Comparison of ENCODE assay signal across 9 cellular contexts in genomic region chr20:48329676-48330644, GRCh38.
DNase-seq lines count a peak whose midpoint lies in the region; FAIRE-seq and TF ChIP-seq lines count a peak whose summit lies in the region.
"Had no signal": no experiment of that assay in that cellular context is flagged by ENCODE, and none has a peak within 500 bp of the region (broad histone marks: within the 10 kb centered on the region; RNA-seq: fewer than 3 reads in every experiment).

No MANE protein-coding gene starts in this region.

- intact Hi-C loops in Caco-2 (cut with micrococcal nuclease; ENCODE audit: unreplicated experiment): loop anchor here (1.0 to 10.0 kb wide), 2 partner anchors 295 to 544 kb away; no protein-coding TSS in a partner anchor

- H3K4me3 ChIP-seq in Caco-2 (ENCODE audit: low read depth, low read length) (no peak overlapping the region), SU-DHL-6 (ENCODE audit: insufficient read depth, low read length, poor library complexity, severe bottlenecking) (no peak overlapping the region), keratinocyte (ENCODE audit: control insufficient read depth in 2 of 3, extremely low read depth in 1 of 3, insufficient read depth in 2 of 3, low read depth in 1 of 3, low read length in 3 of 3) (no peak overlapping the region), Peyer's patch (no peak overlapping the region)

- no peaks in the 10 kb centered on the region for H3K79me2 ChIP-seq in SU-DHL-6 (ENCODE audit: insufficient read depth, low read length)
- no peaks in the 10 kb centered on the region for H3K79me2 ChIP-seq in keratinocyte (ENCODE audit: control insufficient read depth, insufficient read depth, low read length)

- H3K4me3 Mint-ChIP-seq in Caco-2 (ENCODE audit: unreplicated experiment): no peak overlapping the region

- CTCF ChIA-PET in Caco-2 (lab: Charles Lee) (interaction anchor here (0.5 to 1.5 kb wide), 8 partner anchors 33 to 665 kb away, joined by 3 to 14 read pairs (median 4); no protein-coding TSS in a partner anchor), HEK293T (lab: Yijun Ruan, JAX) (interaction anchor here (1.2 kb wide), 1 partner anchor 9 kb away, joined by 3 read pairs; no protein-coding TSS in a partner anchor)

- H3K4me1 ChIP-seq in Caco-2 (peaks cover 27% of the 10 kb centered on the region), keratinocyte (ENCODE audit: control insufficient read depth, extremely low read depth, insufficient read depth, low read length) (no peaks in the 10 kb centered on the region), Peyer's patch (no peaks in the 10 kb centered on the region)

- H3K9ac ChIP-seq in SU-DHL-6 (ENCODE audit: low read length) (no peak overlapping the region), keratinocyte (ENCODE audit: control insufficient read depth, extremely low read depth, insufficient read depth, low read length) (no peak overlapping the region)

- no peaks in the 10 kb centered on the region for H3K27me3 ChIP-seq in Caco-2 (replicated peaks; ENCODE audit: control insufficient read depth, insufficient read depth, low read length)
- no peaks in the 10 kb centered on the region for H3K27me3 ChIP-seq in SU-DHL-6 (ENCODE audit: low read length)
- peaks cover 23% of the 10 kb centered on the region for H3K27me3 ChIP-seq in keratinocyte (ENCODE audit: control insufficient read depth, extremely low read depth, insufficient read depth, low read length)
- no peaks in the 10 kb centered on the region for H3K27me3 ChIP-seq in Peyer's patch

- H3F3A ChIP-seq in SU-DHL-6 (ENCODE audit: insufficient read depth): no peaks in the 10 kb centered on the region

- no peaks in the 10 kb centered on the region for H3K9me3 Mint-ChIP-seq in Caco-2 (ENCODE audit: unreplicated experiment)

- DNase-seq in Caco-2: peak; percentile 73 to 76
- peak; percentile 51 for DNase-seq in HEK293T (ENCODE audit: extremely low spot score)
- DNase-seq in keratinocyte (ENCODE audit: low read depth, low spot score): no peak
- no peak for DNase-seq in Peyer's patch
- no peak for DNase-seq in effector CD8-positive, alpha-beta T cell (lab: John Stamatoyannopoulos, UW)
- no peak for DNase-seq in NCI-H2029 (lab: John Stamatoyannopoulos, UW)
- DNase-seq in mesenteric fat pad (ENCODE audit: low spot score): no peak
- DNase-seq: activated T-cell treated with anti-CD3 and anti-CD28 coated beads, Interleukin-2, amount 50 U/mL, for 1 hour had no signal

- H3K27me3 Mint-ChIP-seq in Caco-2 (ENCODE audit: insufficient read depth, unreplicated experiment): no peaks in the 10 kb centered on the region

- TF ChIP-seq CTCF in Caco-2 (IDR thresholded peaks at IDR 0.05; ENCODE audit: insufficient read depth in 1 of 2, low read depth in 1 of 2, low read length in 1 of 2, severe bottlenecking in 1 of 2, unreplicated experiment in 1 of 2) (peak; percentile 82), SU-DHL-6 (IDR thresholded peaks at IDR 0.05; ENCODE audit: insufficient read depth, low read length, poor library complexity, severe bottlenecking) (peak; percentile 26), keratinocyte (optimal IDR thresholded peaks at IDR 0.05 in 1 of 3, IDR thresholded peaks at IDR 0.05 in 1 of 3, conservative IDR thresholded peaks at IDR 0.05 in 1 of 3; ENCODE audit: extremely low read depth in 1 of 3, insufficient read depth in 2 of 3, low read length in 3 of 3) (peak in 2 of 3 experiments; percentile 13 to 22), Peyer's patch (IDR thresholded peaks at IDR 0.05) (peak in 3 of 6 experiments; percentile 18 to 24 (median 22))

- no peaks in the 10 kb centered on the region for H3K36me3 Mint-ChIP-seq in Caco-2 (ENCODE audit: insufficient read depth, unreplicated experiment)

- POLR2A ChIA-PET in Caco-2 (lab: Charles Lee): no interaction called here
- POLR2A ChIA-PET in HEK293T (lab: Yijun Ruan, JAX): no interaction called here

- H3K36me3 ChIP-seq in Caco-2 (ENCODE audit: control insufficient read depth, insufficient read depth, low read length): no peaks in the 10 kb centered on the region
- H3K36me3 ChIP-seq in SU-DHL-6 (ENCODE audit: low read length): no peaks in the 10 kb centered on the region
- H3K36me3 ChIP-seq in keratinocyte (ENCODE audit: control insufficient read depth in 2 of 2, extremely low read depth in 1 of 2, insufficient read depth in 2 of 2, low read length in 2 of 2): no peaks in the 10 kb centered on the region
- no peaks in the 10 kb centered on the region for H3K36me3 ChIP-seq in Peyer's patch

- no peaks in the 10 kb centered on the region for H3K9me1 ChIP-seq in keratinocyte (ENCODE audit: control insufficient read depth, extremely low read depth, insufficient read depth, low read length)

- H3K9me3 ChIP-seq in Caco-2: no peaks in the 10 kb centered on the region
- H3K9me3 ChIP-seq in SU-DHL-6 (ENCODE audit: insufficient read depth, low read length): no peaks in the 10 kb centered on the region
- H3K9me3 ChIP-seq in keratinocyte (ENCODE audit: control insufficient read depth, low read depth, low read length): no peaks in the 10 kb centered on the region
- no peaks in the 10 kb centered on the region for H3K9me3 ChIP-seq in Peyer's patch

- BruUV-seq in Caco-2 (replicated peaks; lab: Mats Ljungman, UMichigan): no TSS peak

- H3K27ac ChIP-seq in SU-DHL-6 (ENCODE audit: low read depth, low read length): no peak overlapping the region
- H3K27ac ChIP-seq in keratinocyte (ENCODE audit: control insufficient read depth, insufficient read depth, low read length): no peak overlapping the region
- H3K27ac ChIP-seq in Peyer's patch: no peak overlapping the region

- no peak for FAIRE-seq in keratinocyte (lab: Jason Lieb, UNC)

- H2AFZ ChIP-seq in SU-DHL-6 (ENCODE audit: low read depth, low read length, severe bottlenecking): no peak overlapping the region
- no peak overlapping the region for H2AFZ ChIP-seq in keratinocyte (ENCODE audit: control insufficient read depth, low read length)

- no peak for TF ChIP-seq POLR2A in Peyer's patch (IDR thresholded peaks at IDR 0.05)

- H3K9me2 ChIP-seq in SU-DHL-6 (replicated peaks; ENCODE audit: insufficient read depth, low read length): no peaks in the 10 kb centered on the region

- H4K20me1 ChIP-seq in SU-DHL-6 (ENCODE audit: low read depth, low read length): no peaks in the 10 kb centered on the region
- H4K20me1 ChIP-seq in keratinocyte (ENCODE audit: control insufficient read depth, extremely low read depth, insufficient read depth, low read length): no peaks in the 10 kb centered on the region

- no peak overlapping the region for H3K27ac Mint-ChIP-seq in Caco-2 (ENCODE audit: unreplicated experiment)

- peaks cover 38% of the 10 kb centered on the region for H3K4me1 Mint-ChIP-seq in Caco-2 (ENCODE audit: low read depth, unreplicated experiment)

- dilution Hi-C loops in keratinocyte (cut with MboI; ENCODE audit: extremely low pct_ligation_motif_present, low sequenced_read_pairs): no loop called here

- H3K4me2 ChIP-seq in SU-DHL-6 (ENCODE audit: low read depth, low read length, poor library complexity, severe bottlenecking) (no peak overlapping the region), keratinocyte (ENCODE audit: control insufficient read depth, extremely low read depth, insufficient read depth, low read depth, low read length) (no peak overlapping the region)

TF ChIP-seq in HEK293T, 16 proteins besides CTCF, POLR2A, EP300 and RAD21:
- TF ChIP-seq ELF4 (IDR thresholded peaks at IDR 0.05): no peak
- TF ChIP-seq NFRKB (IDR thresholded peaks at IDR 0.05): no peak
- no peak for TF ChIP-seq SUZ12 (IDR thresholded peaks at IDR 0.05)
- no peak for TF ChIP-seq FOXA1 (IDR thresholded peaks at IDR 0.05)
- no peak for TF ChIP-seq HDGF (IDR thresholded peaks at IDR 0.05; ENCODE audit: borderline replicate concordance)
- TF ChIP-seq ARNT (IDR thresholded peaks at IDR 0.05): no peak
- TF ChIP-seq, protein P1, sequence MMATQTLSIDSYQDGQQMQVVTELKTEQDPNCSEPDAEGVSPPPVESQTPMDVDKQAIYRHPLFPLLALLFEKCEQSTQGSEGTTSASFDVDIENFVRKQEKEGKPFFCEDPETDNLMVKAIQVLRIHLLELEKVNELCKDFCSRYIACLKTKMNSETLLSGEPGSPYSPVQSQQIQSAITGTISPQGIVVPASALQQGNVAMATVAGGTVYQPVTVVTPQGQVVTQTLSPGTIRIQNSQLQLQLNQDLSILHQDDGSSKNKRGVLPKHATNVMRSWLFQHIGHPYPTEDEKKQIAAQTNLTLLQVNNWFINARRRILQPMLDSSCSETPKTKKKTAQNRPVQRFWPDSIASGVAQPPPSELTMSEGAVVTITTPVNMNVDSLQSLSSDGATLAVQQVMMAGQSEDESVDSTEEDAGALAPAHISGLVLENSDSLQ (IDR thresholded peaks at IDR 0.05): no peak
- TF ChIP-seq FOXK2 (IDR thresholded peaks at IDR 0.05): no peak
- no peak for TF ChIP-seq BHLHE40 (IDR thresholded peaks at IDR 0.05; ENCODE audit: borderline replicate concordance)
- no peak for TF ChIP-seq SP1 (IDR thresholded peaks at IDR 0.05)
- no peak for TF ChIP-seq ZNF384 (IDR thresholded peaks at IDR 0.05)
- no peak for TF ChIP-seq L3MBTL2 (conservative IDR thresholded peaks at IDR 0.05)
- TF ChIP-seq LEF1 (IDR thresholded peaks at IDR 0.05; ENCODE audit: borderline replicate concordance): no peak
- TF ChIP-seq TARDBP (IDR thresholded peaks at IDR 0.05): no peak
- TF ChIP-seq FOXM1 (IDR thresholded peaks at IDR 0.05; ENCODE audit: borderline replicate concordance): no peak
- TF ChIP-seq CTBP1 (IDR thresholded peaks at IDR 0.05; ENCODE audit: borderline replicate concordance): no peak

Comparison
In these comparisons a context has a peak if more than half of its experiments do, and no peak if none do; other contexts are left out.
1. DNase-seq: peak in Caco-2 (2 of 2) and HEK293T (single experiment); none in keratinocyte (single experiment), Peyer's patch (0 of 3), effector CD8-positive, alpha-beta T cell (single experiment), NCI-H2029 (single experiment) and mesenteric fat pad (single experiment).